24 cellular contexts compared by ENCODE assay signal in genomic region chr20:1137236-1137635, GRCh38. TPM values are rescaled to one million over a fixed set of nuclear protein-coding genes. Genes with fewer than 3 reads are reported as not detected.
DNase-seq lines count a peak whose midpoint lies in the region; ATAC-seq and FAIRE-seq lines count a peak whose summit lies in the region.
"Had no signal": no experiment of that assay in that cellular context is flagged by ENCODE, and none has a peak within 500 bp of the region (broad histone marks: within the 10 kb centered on the region; RNA-seq: fewer than 3 reads in every experiment).

No MANE protein-coding gene starts in this region.

- FAIRE-seq in islet of Langerhans (lab: Jason Lieb, UNC) = peak; percentile 30
- FAIRE-seq: D721Med, GM12878, GM19239 had no signal

- ATAC-seq in activated T-cell treated with anti-CD3 and anti-CD28 coated beads, Interleukin-2, amount 50 U/mL, for 72 hours (replicated peaks in 1 of 2) = no peak
- no peak for ATAC-seq in stimulated activated effector memory CD8-positive, alpha-beta T cell treated with anti-CD3 and anti-CD28 coated beads, Interleukin-12 subunit alpha, Interleukin-12 subunit beta, amount 100 ng/mL, for 72 hours
- ATAC-seq: A549, GM12878, GM23338, HCT116 had no signal

- H3K9me3 Mint-ChIP-seq in activated T-cell treated with anti-CD3 and anti-CD28 coated beads, Interleukin-2, amount 50 U/mL, for 72 hours = no peaks in the 10 kb centered on the region
- H3K9me3 Mint-ChIP-seq in stimulated activated effector memory CD8-positive, alpha-beta T cell treated with anti-CD3 and anti-CD28 coated beads, Interleukin-12 subunit alpha, Interleukin-12 subunit beta, amount 100 ng/mL, for 72 hours = no peaks in the 10 kb centered on the region
- H3K9me3 Mint-ChIP-seq: CD4-positive, alpha-beta T cell; CD8-positive, alpha-beta memory T cell; GM23338; H9 had no signal

- in situ Hi-C loops in KBM-7 (cut with MboI; ENCODE audit: low pct_unique_long_range_greater_than_20kb, low sequenced_read_pairs) = no loop called here

- DNase-seq in activated T-cell treated with anti-CD3 and anti-CD28 coated beads, Interleukin-2, amount 50 U/mL, for 72 hours = no peak
- no peak for DNase-seq in activated T-cell treated with anti-CD3 and anti-CD28 coated beads for 4 hours
- DNase-seq in stimulated activated effector memory CD8-positive, alpha-beta T cell treated with anti-CD3 and anti-CD28 coated beads, Interleukin-12 subunit alpha, Interleukin-12 subunit beta, amount 100 ng/mL, for 72 hours (ENCODE audit: low spot score in 2 of 2) = no peak
- no peak for DNase-seq in NCI-H2171 (lab: John Stamatoyannopoulos, UW)
- no peak for DNase-seq in KBM-7
- DNase-seq: 8988T; ACHN; AML-193; BE2C; CD4-positive, alpha-beta T cell; CD8-positive, alpha-beta memory T cell; DMS 273 treated with DMSO at 0.1 percent for 48 hours; DMS79; EL; GDM1; H9 had no signal

- peak overlapping the region; percentile 83 for H3K27ac Mint-ChIP-seq in activated T-cell treated with anti-CD3 and anti-CD28 coated beads, Interleukin-2, amount 50 U/mL, for 72 hours
- peak overlapping the region; percentile 4 for H3K27ac Mint-ChIP-seq in stimulated activated effector memory CD8-positive, alpha-beta T cell treated with anti-CD3 and anti-CD28 coated beads, Interleukin-12 subunit alpha, Interleukin-12 subunit beta, amount 100 ng/mL, for 72 hours
- H3K27ac Mint-ChIP-seq: CD14-positive monocyte; CD4-positive, alpha-beta T cell; CD8-positive, alpha-beta memory T cell; GM23338; H9 had no signal

- peaks cover 9 to 62% of the 10 kb centered on the region in 2 donors for H3K36me3 Mint-ChIP-seq in activated T-cell treated with anti-CD3 and anti-CD28 coated beads, Interleukin-2, amount 50 U/mL, for 72 hours (ENCODE audit: insufficient read depth in 2 of 2)
- H3K36me3 Mint-ChIP-seq in stimulated activated effector memory CD8-positive, alpha-beta T cell treated with anti-CD3 and anti-CD28 coated beads, Interleukin-12 subunit alpha, Interleukin-12 subunit beta, amount 100 ng/mL, for 72 hours = peaks cover 100% of the 10 kb centered on the region

- peaks cover 13% of the 10 kb centered on the region for H3K4me1 Mint-ChIP-seq in activated T-cell treated with anti-CD3 and anti-CD28 coated beads, Interleukin-2, amount 50 U/mL, for 72 hours (ENCODE audit: low read depth)
- H3K4me1 Mint-ChIP-seq in stimulated activated effector memory CD8-positive, alpha-beta T cell treated with anti-CD3 and anti-CD28 coated beads, Interleukin-12 subunit alpha, Interleukin-12 subunit beta, amount 100 ng/mL, for 72 hours = peaks cover 18% of the 10 kb centered on the region
- H3K4me1 Mint-ChIP-seq: CD14-positive monocyte, GM23338, H9 had no signal

- H3K27me3 Mint-ChIP-seq in activated T-cell treated with anti-CD3 and anti-CD28 coated beads, Interleukin-2, amount 50 U/mL, for 72 hours (ENCODE audit: low read depth) = no peaks in the 10 kb centered on the region
- H3K27me3 Mint-ChIP-seq: CD4-positive, alpha-beta T cell; CD8-positive, alpha-beta memory T cell had no signal

- H3K4me3 Mint-ChIP-seq in activated T-cell treated with anti-CD3 and anti-CD28 coated beads, Interleukin-2, amount 50 U/mL, for 72 hours = no peak overlapping the region
- H3K4me3 Mint-ChIP-seq in stimulated activated effector memory CD8-positive, alpha-beta T cell treated with anti-CD3 and anti-CD28 coated beads, Interleukin-12 subunit alpha, Interleukin-12 subunit beta, amount 100 ng/mL, for 72 hours = no peak overlapping the region
- H3K4me3 Mint-ChIP-seq: CD14-positive monocyte; CD4-positive, alpha-beta T cell; CD8-positive, alpha-beta memory T cell; GM23338; H9 had no signal

RNA-seq across cellular contexts. Expression of gene PSMF1, which starts 18.8 kb away (rescaled TPM):
- 100 to 1,000 TPM; 168 to 185 TPM for total RNA-seq in activated T-cell treated with anti-CD3 and anti-CD28 coated beads, Interleukin-2, amount 50 U/mL, for 72 hours

RNA-seq across cellular contexts. Expression of gene TMEM74B, which starts 47.5 kb away (rescaled TPM):
- 1 to 10 TPM in 1 of 2 donors, under 1 TPM in 1; 0.60 to 1.5 TPM for total RNA-seq in activated T-cell treated with anti-CD3 and anti-CD28 coated beads, Interleukin-2, amount 50 U/mL, for 72 hours
- total RNA-seq: GM12878 had no signal
